In genomic region chr10:58178811-58179210, GRCh38 we compare ENCODE assay signal across 28 cellular contexts.
DNase-seq lines count a peak whose midpoint lies in the region; ATAC-seq and TF ChIP-seq lines count a peak whose summit lies in the region.
"Had no signal": no experiment of that assay in that cellular context is flagged by ENCODE, and none has a peak within 500 bp of the region (broad histone marks: within the 10 kb centered on the region; RNA-seq: fewer than 3 reads in every experiment).

No MANE protein-coding gene starts in this region.

- no peaks in the 10 kb centered on the region for H3K4me1 Mint-ChIP-seq in progenitor cell of endocrine pancreas (ENCODE audit: low read depth)
- H3K4me1 Mint-ChIP-seq: activated CD4-positive, alpha-beta T cell treated with anti-CD3 and anti-CD28 coated beads, Interleukin-2, amount 10 ng/mL, durations not matched to agents 7 days and 5 days; activated CD8-positive, alpha-beta memory T cell treated with anti-CD3 and anti-CD28 coated beads, Interleukin-2, amount 10 ng/mL, durations not matched to agents 7 days and 5 days; activated T-helper 17 cell treated with anti-CD3 and anti-CD28 coated beads, Interleukin-2, amount 50 U/mL, for 72 hours; CD8-positive, alpha-beta memory T cell; neural crest cell had no signal

- H3K27me3 Mint-ChIP-seq in progenitor cell of endocrine pancreas, result no peaks in the 10 kb centered on the region
- H3K27me3 Mint-ChIP-seq: activated CD8-positive, alpha-beta memory T cell treated with anti-CD3 and anti-CD28 coated beads, Interleukin-2, amount 10 ng/mL, durations not matched to agents 7 days and 5 days had no signal

- ATAC-seq in GM19463 (IDR thresholded peaks at IDR 0.05; ENCODE audit: unreplicated experiment) (no peak), GM21619 (IDR thresholded peaks at IDR 0.05; ENCODE audit: unreplicated experiment) (no peak), HG03139 (IDR thresholded peaks at IDR 0.05; ENCODE audit: unreplicated experiment) (no peak)
- ATAC-seq: activated CD8-positive, alpha-beta memory T cell treated with anti-CD3 and anti-CD28 coated beads, Interleukin-2, amount 10 ng/mL, durations not matched to agents 7 days and 5 days; activated naive CD4-positive, alpha-beta T cell treated with anti-CD3 and anti-CD28 coated beads, Interleukin-2, amount 50 U/mL, for 72 hours; activated T-helper 17 cell treated with anti-CD3 and anti-CD28 coated beads, Interleukin-2, amount 50 U/mL, for 72 hours; effector memory CD8-positive, alpha-beta T cell; GM12878; mucosa of descending colon had no signal

- H3K27ac ChIP-seq in epithelial cell of prostate, result peak overlapping the region; percentile 51
- H3K27ac ChIP-seq: 22Rv1, HL-60, upper lobe of left lung, WERI-Rb-1 had no signal

- H3K27ac Mint-ChIP-seq in progenitor cell of endocrine pancreas, result peak overlapping the region; percentile 37
- H3K27ac Mint-ChIP-seq: activated CD4-positive, alpha-beta T cell treated with anti-CD3 and anti-CD28 coated beads, Interleukin-2, amount 10 ng/mL, durations not matched to agents 7 days and 5 days; activated CD8-positive, alpha-beta memory T cell treated with anti-CD3 and anti-CD28 coated beads, Interleukin-2, amount 10 ng/mL, durations not matched to agents 7 days and 5 days; activated T-helper 17 cell treated with anti-CD3 and anti-CD28 coated beads, Interleukin-2, amount 50 U/mL, for 72 hours; effector memory CD8-positive, alpha-beta T cell had no signal

- H3K4me3 Mint-ChIP-seq in progenitor cell of endocrine pancreas (ENCODE audit: low read depth), result no peak overlapping the region
- H3K4me3 Mint-ChIP-seq: activated CD4-positive, alpha-beta T cell treated with anti-CD3 and anti-CD28 coated beads, Interleukin-2, amount 10 ng/mL, durations not matched to agents 7 days and 5 days; activated CD8-positive, alpha-beta memory T cell treated with anti-CD3 and anti-CD28 coated beads, Interleukin-2, amount 10 ng/mL, durations not matched to agents 7 days and 5 days; activated T-helper 17 cell treated with anti-CD3 and anti-CD28 coated beads, Interleukin-2, amount 50 U/mL, for 72 hours; CD8-positive, alpha-beta memory T cell; effector memory CD8-positive, alpha-beta T cell; neural crest cell had no signal

- no peaks in the 10 kb centered on the region for H3K9me3 Mint-ChIP-seq in progenitor cell of endocrine pancreas (ENCODE audit: low read depth)
- H3K9me3 Mint-ChIP-seq: activated CD4-positive, alpha-beta T cell treated with anti-CD3 and anti-CD28 coated beads, Interleukin-2, amount 10 ng/mL, durations not matched to agents 7 days and 5 days; activated naive CD4-positive, alpha-beta T cell treated with anti-CD3 and anti-CD28 coated beads, Interleukin-2, amount 50 U/mL, for 72 hours; activated T-helper 17 cell treated with anti-CD3 and anti-CD28 coated beads, Interleukin-2, amount 50 U/mL, for 72 hours; CD8-positive, alpha-beta memory T cell; effector memory CD8-positive, alpha-beta T cell; neural crest cell had no signal

- peak; percentile 0 for DNase-seq in DMS79 treated with DMSO at 0.1 percent for 48 hours (lab: John Stamatoyannopoulos, UW)
- no peak for DNase-seq in DMS79 (lab: John Stamatoyannopoulos, UW)
- DNase-seq in RPMI7951 (ENCODE audit: low read depth), result peak; percentile 20
- peak; percentile 20 for DNase-seq in epithelial cell of prostate (ENCODE audit: low read depth, low spot score)
- no peak for DNase-seq in progenitor cell of endocrine pancreas (ENCODE audit: low spot score, unreplicated experiment)
- DNase-seq: activated CD4-positive, alpha-beta T cell treated with anti-CD3 and anti-CD28 coated beads, Interleukin-2, amount 10 ng/mL, durations not matched to agents 7 days and 5 days; activated CD8-positive, alpha-beta memory T cell treated with anti-CD3 and anti-CD28 coated beads, Interleukin-2, amount 10 ng/mL, durations not matched to agents 7 days and 5 days; CD8-positive, alpha-beta memory T cell; DMS153; effector memory CD8-positive, alpha-beta T cell; foreskin fibroblast; hippocampal formation; mucosa of descending colon; NCI-H1436 treated with DMSO at 0.1 percent for 48 hours; NCI-H2171; NCI-H526 treated with DMSO at 0.1 percent for 48 hours; posterior cingulate gyrus; upper lobe of left lung; WERI-Rb-1 had no signal

- TF ChIP-seq CTCF in progenitor cell of endocrine pancreas (IDR thresholded peaks at IDR 0.05; ENCODE audit: unreplicated experiment), result no peak

- H3K36me3 Mint-ChIP-seq in progenitor cell of endocrine pancreas (ENCODE audit: insufficient read depth), result no peaks in the 10 kb centered on the region
- H3K36me3 Mint-ChIP-seq: activated CD8-positive, alpha-beta memory T cell treated with anti-CD3 and anti-CD28 coated beads, Interleukin-2, amount 10 ng/mL, durations not matched to agents 7 days and 5 days; activated naive CD4-positive, alpha-beta T cell treated with anti-CD3 and anti-CD28 coated beads, Interleukin-2, amount 50 U/mL, for 72 hours had no signal

Comparison
In these comparisons a context has a peak if more than half of its experiments do, and no peak if none do; other contexts are left out.
1. DNase-seq: peak in DMS79 treated with DMSO at 0.1 percent for 48 hours (single experiment), RPMI7951 (single experiment) and epithelial cell of prostate (single experiment); none in DMS79 (single experiment) and progenitor cell of endocrine pancreas (single experiment).